1 cellular context compared by ENCODE assay signal in the genomic region with DNA sequence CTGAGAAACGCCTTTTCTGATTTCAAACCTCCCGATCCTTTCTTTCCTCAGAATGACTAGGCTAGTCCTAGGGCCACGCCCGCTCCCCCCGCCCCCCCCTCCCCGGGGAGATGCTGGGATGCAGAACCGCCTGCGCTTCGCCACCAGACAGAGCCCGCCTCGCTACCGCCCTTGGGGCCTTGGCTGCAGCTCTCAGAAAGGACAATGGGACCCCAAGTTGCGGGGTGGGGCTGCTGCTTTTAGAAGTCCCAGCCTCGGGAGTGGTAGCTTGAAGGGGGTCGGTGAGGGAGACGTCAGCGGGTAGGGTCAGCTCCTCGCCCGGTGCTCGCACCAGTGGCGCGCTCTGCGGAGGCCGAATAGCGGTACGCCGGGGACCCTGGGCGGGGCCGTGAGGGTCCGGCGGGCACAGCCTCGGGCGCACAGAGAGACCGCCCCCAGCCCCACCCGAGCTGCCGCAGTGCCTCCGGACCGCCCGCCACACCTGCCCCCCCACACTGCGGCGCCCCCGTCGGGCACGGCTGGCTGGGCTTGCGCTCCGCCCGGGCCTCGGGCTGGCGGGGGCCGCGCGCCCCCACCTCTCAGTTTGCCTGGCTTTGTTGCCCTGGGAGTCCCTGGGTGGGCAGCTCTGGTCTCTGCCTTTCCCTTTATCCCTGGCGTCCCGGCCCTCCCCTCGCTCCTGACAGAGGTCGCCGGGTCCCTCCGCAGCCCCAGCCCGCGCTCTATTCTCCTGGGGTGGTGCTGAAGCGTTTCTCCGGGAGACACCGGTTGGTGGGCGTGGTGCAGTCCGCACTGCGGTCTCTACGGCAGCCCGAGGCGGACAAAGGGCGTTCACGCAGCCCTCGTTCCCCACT.
TF ChIP-seq lines count a peak whose summit lies in the region.

No MANE protein-coding gene starts in this region.

TF ChIP-seq in HepG2, 621 proteins besides CTCF, POLR2A, EP300 and RAD21 (continued from another document and continues in another):
- TF ChIP-seq FOSL1 (CRISPR knock-in tag; IDR thresholded peaks at IDR 0.05; ENCODE audit: borderline replicate concordance) (no peak), ZNF124 (CRISPR knock-in tag; IDR thresholded peaks at IDR 0.05) (no peak), ZSCAN25 (CRISPR knock-in tag; IDR thresholded peaks at IDR 0.05) (no peak), ZNF678 (CRISPR knock-in tag; IDR thresholded peaks at IDR 0.05) (no peak), ZSCAN12 (CRISPR knock-in tag; IDR thresholded peaks at IDR 0.05) (no peak), SKI (IDR thresholded peaks at IDR 0.05; ENCODE audit: partially characterized antibody) (no peak), NBN (conservative IDR thresholded peaks at IDR 0.05) (no peak), TOPORS (CRISPR knock-in tag; IDR thresholded peaks at IDR 0.05) (no peak), KLF11 (CRISPR knock-in tag; IDR thresholded peaks at IDR 0.05) (no peak), GTF3A (CRISPR knock-in tag; conservative IDR thresholded peaks at IDR 0.05) (no peak), ATRX (CRISPR knock-in tag; IDR thresholded peaks at IDR 0.05; ENCODE audit: borderline replicate concordance) (no peak), KLF15 (CRISPR knock-in tag; IDR thresholded peaks at IDR 0.05; ENCODE audit: borderline replicate concordance) (no peak), ZSCAN21 (CRISPR knock-in tag; IDR thresholded peaks at IDR 0.05; ENCODE audit: borderline replicate concordance) (no peak), ZNF629 (CRISPR knock-in tag; conservative IDR thresholded peaks at IDR 0.05) (no peak), SMAD3 (CRISPR knock-in tag; IDR thresholded peaks at IDR 0.05) (no peak), ZNF24 (IDR thresholded peaks at IDR 0.05) (no peak), CHD4 (IDR thresholded peaks at IDR 0.05; ENCODE audit: borderline replicate concordance, low read length) (no peak), ZNF564 (CRISPR knock-in tag; IDR thresholded peaks at IDR 0.05) (no peak), ZNF136 (CRISPR knock-in tag; IDR thresholded peaks at IDR 0.05; ENCODE audit: low read depth) (no peak), RBFOX2 (IDR thresholded peaks at IDR 0.05; ENCODE audit: low read depth, low read length) (0 out of 2 replicates have a peak, but pooled peaks have one; percentile 32), XBP1 (CRISPR knock-in tag; IDR thresholded peaks at IDR 0.05) (no peak), GABPA (IDR thresholded peaks at IDR 0.05; ENCODE audit: low read depth, low read length) (no peak), GABPA (CRISPR knock-in tag; IDR thresholded peaks at IDR 0.05; ENCODE audit: low read depth) (no peak)
- TF ChIP-seq, protein P1, sequence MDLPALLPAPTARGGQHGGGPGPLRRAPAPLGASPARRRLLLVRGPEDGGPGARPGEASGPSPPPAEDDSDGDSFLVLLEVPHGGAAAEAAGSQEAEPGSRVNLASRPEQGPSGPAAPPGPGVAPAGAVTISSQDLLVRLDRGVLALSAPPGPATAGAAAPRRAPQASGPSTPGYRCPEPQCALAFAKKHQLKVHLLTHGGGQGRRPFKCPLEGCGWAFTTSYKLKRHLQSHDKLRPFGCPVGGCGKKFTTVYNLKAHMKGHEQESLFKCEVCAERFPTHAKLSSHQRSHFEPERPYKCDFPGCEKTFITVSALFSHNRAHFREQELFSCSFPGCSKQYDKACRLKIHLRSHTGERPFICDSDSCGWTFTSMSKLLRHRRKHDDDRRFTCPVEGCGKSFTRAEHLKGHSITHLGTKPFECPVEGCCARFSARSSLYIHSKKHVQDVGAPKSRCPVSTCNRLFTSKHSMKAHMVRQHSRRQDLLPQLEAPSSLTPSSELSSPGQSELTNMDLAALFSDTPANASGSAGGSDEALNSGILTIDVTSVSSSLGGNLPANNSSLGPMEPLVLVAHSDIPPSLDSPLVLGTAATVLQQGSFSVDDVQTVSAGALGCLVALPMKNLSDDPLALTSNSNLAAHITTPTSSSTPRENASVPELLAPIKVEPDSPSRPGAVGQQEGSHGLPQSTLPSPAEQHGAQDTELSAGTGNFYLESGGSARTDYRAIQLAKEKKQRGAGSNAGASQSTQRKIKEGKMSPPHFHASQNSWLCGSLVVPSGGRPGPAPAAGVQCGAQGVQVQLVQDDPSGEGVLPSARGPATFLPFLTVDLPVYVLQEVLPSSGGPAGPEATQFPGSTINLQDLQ (CRISPR knock-in tag; IDR thresholded peaks at IDR 0.05): no peak
- TF ChIP-seq, protein P2, sequence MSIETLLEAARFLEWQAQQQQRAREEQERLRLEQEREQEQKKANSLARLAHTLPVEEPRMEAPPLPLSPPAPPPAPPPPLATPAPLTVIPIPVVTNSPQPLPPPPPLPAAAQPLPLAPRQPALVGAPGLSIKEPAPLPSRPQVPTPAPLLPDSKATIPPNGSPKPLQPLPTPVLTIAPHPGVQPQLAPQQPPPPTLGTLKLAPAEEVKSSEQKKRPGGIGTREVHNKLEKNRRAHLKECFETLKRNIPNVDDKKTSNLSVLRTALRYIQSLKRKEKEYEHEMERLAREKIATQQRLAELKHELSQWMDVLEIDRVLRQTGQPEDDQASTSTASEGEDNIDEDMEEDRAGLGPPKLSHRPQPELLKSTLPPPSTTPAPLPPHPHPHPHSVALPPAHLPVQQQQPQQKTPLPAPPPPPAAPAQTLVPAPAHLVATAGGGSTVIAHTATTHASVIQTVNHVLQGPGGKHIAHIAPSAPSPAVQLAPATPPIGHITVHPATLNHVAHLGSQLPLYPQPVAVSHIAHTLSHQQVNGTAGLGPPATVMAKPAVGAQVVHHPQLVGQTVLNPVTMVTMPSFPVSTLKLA (IDR thresholded peaks at IDR 0.05): no peak
- TF ChIP-seq, protein P3, sequence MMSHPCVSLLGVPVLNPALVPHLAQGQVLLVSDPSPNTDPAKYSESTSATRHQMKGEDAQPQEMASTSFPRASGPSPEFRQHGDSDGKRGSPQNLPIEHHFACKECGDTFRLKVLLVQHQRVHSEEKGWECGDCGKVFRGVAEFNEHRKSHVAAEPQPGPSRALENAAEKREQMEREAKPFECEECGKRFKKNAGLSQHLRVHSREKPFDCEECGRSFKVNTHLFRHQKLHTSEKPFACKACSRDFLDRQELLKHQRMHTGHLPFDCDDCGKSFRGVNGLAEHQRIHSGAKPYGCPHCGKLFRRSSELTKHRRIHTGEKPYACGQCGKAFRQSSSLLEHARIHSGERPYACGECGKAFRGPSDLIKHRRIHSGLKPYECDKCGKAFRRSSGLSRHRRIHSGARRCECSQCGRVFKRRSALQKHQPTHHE (CRISPR knock-in tag; IDR thresholded peaks at IDR 0.05; ENCODE audit: borderline replicate concordance): no peak
- TF ChIP-seq, protein P4, sequence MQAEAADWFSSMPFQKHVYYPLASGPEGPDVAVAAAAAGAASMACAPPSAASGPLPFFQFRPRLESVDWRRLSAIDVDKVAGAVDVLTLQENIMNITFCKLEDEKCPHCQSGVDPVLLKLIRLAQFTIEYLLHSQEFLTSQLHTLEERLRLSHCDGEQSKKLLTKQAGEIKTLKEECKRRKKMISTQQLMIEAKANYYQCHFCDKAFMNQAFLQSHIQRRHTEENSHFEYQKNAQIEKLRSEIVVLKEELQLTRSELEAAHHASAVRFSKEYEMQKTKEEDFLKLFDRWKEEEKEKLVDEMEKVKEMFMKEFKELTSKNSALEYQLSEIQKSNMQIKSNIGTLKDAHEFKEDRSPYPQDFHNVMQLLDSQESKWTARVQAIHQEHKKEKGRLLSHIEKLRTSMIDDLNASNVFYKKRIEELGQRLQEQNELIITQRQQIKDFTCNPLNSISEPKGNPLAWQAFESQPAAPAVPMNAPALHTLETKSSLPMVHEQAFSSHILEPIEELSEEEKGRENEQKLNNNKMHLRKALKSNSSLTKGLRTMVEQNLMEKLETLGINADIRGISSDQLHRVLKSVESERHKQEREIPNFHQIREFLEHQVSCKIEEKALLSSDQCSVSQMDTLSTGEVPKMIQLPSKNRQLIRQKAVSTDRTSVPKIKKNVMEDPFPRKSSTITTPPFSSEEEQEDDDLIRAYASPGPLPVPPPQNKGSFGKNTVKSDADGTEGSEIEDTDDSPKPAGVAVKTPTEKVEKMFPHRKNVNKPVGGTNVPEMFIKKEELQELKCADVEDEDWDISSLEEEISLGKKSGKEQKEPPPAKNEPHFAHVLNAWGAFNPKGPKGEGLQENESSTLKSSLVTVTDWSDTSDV (CRISPR knock-in tag; IDR thresholded peaks at IDR 0.05): no peak
- TF ChIP-seq, protein P5, sequence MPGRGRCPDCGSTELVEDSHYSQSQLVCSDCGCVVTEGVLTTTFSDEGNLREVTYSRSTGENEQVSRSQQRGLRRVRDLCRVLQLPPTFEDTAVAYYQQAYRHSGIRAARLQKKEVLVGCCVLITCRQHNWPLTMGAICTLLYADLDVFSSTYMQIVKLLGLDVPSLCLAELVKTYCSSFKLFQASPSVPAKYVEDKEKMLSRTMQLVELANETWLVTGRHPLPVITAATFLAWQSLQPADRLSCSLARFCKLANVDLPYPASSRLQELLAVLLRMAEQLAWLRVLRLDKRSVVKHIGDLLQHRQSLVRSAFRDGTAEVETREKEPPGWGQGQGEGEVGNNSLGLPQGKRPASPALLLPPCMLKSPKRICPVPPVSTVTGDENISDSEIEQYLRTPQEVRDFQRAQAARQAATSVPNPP (CRISPR knock-in tag; IDR thresholded peaks at IDR 0.05): no peak
- TF ChIP-seq, protein P6, sequence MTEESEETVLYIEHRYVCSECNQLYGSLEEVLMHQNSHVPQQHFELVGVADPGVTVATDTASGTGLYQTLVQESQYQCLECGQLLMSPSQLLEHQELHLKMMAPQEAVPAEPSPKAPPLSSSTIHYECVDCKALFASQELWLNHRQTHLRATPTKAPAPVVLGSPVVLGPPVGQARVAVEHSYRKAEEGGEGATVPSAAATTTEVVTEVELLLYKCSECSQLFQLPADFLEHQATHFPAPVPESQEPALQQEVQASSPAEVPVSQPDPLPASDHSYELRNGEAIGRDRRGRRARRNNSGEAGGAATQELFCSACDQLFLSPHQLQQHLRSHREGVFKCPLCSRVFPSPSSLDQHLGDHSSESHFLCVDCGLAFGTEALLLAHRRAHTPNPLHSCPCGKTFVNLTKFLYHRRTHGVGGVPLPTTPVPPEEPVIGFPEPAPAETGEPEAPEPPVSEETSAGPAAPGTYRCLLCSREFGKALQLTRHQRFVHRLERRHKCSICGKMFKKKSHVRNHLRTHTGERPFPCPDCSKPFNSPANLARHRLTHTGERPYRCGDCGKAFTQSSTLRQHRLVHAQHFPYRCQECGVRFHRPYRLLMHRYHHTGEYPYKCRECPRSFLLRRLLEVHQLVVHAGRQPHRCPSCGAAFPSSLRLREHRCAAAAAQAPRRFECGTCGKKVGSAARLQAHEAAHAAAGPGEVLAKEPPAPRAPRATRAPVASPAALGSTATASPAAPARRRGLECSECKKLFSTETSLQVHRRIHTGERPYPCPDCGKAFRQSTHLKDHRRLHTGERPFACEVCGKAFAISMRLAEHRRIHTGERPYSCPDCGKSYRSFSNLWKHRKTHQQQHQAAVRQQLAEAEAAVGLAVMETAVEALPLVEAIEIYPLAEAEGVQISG (CRISPR knock-in tag; IDR thresholded peaks at IDR 0.05): no peak
- TF ChIP-seq, protein P7, sequence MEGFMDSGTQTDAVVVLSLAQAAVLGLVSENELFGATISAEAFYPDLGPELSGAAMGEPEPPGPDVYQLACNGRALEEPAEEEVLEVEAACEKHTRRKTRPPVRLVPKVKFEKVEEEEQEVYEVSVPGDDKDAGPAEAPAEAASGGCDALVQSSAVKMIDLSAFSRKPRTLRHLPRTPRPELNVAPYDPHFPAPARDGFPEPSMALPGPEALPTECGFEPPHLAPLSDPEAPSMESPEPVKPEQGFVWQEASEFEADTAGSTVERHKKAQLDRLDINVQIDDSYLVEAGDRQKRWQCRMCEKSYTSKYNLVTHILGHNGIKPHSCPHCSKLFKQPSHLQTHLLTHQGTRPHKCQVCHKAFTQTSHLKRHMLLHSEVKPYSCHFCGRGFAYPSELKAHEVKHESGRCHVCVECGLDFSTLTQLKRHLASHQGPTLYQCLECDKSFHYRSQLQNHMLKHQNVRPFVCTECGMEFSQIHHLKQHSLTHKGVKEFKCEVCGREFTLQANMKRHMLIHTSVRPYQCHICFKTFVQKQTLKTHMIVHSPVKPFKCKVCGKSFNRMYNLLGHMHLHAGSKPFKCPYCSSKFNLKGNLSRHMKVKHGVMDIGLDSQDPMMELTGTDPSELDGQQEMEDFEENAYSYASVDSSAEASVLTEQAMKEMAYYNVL (CRISPR knock-in tag; IDR thresholded peaks at IDR 0.05; ENCODE audit: borderline replicate concordance): no peak
- TF ChIP-seq, protein P8, sequence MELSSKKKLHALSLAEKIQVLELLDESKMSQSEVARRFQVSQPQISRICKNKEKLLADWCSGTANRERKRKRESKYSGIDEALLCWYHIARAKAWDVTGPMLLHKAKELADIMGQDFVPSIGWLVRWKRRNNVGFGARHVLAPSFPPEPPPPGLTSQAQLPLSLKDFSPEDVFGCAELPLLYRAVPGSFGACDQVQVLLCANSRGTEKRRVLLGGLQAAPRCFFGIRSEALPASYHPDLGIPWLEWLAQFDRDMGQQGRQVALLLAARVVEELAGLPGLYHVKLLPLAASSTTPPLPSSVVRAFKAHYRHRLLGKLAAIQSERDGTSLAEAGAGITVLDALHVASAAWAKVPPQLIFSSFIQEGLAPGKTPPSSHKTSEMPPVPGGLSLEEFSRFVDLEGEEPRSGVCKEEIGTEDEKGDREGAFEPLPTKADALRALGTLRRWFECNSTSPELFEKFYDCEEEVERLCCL (CRISPR knock-in tag; IDR thresholded peaks at IDR 0.05; ENCODE audit: borderline replicate concordance): no peak
- TF ChIP-seq, protein P9, sequence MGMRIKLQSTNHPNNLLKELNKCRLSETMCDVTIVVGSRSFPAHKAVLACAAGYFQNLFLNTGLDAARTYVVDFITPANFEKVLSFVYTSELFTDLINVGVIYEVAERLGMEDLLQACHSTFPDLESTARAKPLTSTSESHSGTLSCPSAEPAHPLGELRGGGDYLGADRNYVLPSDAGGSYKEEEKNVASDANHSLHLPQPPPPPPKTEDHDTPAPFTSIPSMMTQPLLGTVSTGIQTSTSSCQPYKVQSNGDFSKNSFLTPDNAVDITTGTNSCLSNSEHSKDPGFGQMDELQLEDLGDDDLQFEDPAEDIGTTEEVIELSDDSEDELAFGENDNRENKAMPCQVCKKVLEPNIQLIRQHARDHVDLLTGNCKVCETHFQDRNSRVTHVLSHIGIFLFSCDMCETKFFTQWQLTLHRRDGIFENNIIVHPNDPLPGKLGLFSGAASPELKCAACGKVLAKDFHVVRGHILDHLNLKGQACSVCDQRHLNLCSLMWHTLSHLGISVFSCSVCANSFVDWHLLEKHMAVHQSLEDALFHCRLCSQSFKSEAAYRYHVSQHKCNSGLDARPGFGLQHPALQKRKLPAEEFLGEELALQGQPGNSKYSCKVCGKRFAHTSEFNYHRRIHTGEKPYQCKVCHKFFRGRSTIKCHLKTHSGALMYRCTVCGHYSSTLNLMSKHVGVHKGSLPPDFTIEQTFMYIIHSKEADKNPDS (CRISPR knock-in tag; IDR thresholded peaks at IDR 0.05): no peak
- TF ChIP-seq, protein P10, sequence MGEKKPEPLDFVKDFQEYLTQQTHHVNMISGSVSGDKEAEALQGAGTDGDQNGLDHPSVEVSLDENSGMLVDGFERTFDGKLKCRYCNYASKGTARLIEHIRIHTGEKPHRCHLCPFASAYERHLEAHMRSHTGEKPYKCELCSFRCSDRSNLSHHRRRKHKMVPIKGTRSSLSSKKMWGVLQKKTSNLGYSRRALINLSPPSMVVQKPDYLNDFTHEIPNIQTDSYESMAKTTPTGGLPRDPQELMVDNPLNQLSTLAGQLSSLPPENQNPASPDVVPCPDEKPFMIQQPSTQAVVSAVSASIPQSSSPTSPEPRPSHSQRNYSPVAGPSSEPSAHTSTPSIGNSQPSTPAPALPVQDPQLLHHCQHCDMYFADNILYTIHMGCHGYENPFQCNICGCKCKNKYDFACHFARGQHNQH (CRISPR knock-in tag; IDR thresholded peaks at IDR 0.05): 0 out of 2 replicates have a peak, but pooled peaks have one; percentile 23
- TF ChIP-seq, protein P11, sequence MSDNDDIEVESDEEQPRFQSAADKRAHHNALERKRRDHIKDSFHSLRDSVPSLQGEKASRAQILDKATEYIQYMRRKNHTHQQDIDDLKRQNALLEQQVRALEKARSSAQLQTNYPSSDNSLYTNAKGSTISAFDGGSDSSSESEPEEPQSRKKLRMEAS (IDR thresholded peaks at IDR 0.05): peak; percentile 52; the same call in 1 of the 2 replicates
